ENCODE assay signal across 19 cellular contexts in the genomic region with DNA sequence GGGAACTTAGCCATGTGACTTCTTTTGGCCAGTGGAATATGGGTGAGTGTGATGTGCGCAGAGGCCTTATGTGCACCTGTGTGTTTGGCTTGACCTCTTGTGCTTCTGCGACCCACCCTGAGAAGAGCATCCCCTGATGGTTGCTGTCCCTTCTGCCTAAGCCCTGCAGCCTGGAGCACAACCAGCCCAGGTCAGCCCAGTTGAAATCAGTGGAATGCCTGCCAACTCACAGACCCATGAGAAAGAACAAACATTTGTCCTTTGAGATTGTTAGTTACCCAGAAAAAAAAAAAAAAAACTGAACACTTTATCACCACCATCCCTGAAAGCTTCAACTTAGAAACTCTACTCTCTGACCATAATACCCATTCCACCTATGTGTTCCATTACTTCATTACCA. TPM values are rescaled to one million over a fixed set of nuclear protein-coding genes. Genes with fewer than 3 reads are reported as not detected.
DNase-seq lines count a peak whose midpoint lies in the region; ATAC-seq, FAIRE-seq and TF ChIP-seq lines count a peak whose summit lies in the region.
"Had no signal": no experiment of that assay in that cellular context is flagged by ENCODE, and none has a peak within 500 bp of the region (broad histone marks: within the 10 kb centered on the region; RNA-seq: fewer than 3 reads in every experiment).

No MANE protein-coding gene starts in this region.

- no peak for ATAC-seq in foreskin keratinocyte

- no peak overlapping the region for H3K18ac ChIP-seq in mesenchymal stem cell (ENCODE audit: low read depth in 1 of 2, low read length in 2 of 2)

- H2BK12ac ChIP-seq in mesenchymal stem cell (ENCODE audit: low read length in 2 of 2) = no peak overlapping the region

- no peak overlapping the region for H2BK15ac ChIP-seq in mesenchymal stem cell (ENCODE audit: low read depth, poor library complexity, severe bottlenecking)

- H3K23ac ChIP-seq in mesenchymal stem cell (ENCODE audit: low read length in 2 of 2) = no peak overlapping the region

- peak; percentile 38 for FAIRE-seq in HTR-8/SVneo (lab: Jason Lieb, UNC)
- FAIRE-seq: A204.1, G401.6, GM12891, GM19239 had no signal

- H3K4me2 ChIP-seq in mesenchymal stem cell (ENCODE audit: low read length, poor library complexity, severe bottlenecking) = no peak overlapping the region

- no peak overlapping the region for H3K4ac ChIP-seq in mesenchymal stem cell (ENCODE audit: low read depth in 1 of 2, low read length in 2 of 2)

- no peaks in the 10 kb centered on the region for H3K27me3 ChIP-seq in mesenchymal stem cell (ENCODE audit: control insufficient read depth in 1 of 2, insufficient read depth in 1 of 2, low read length in 2 of 2)
- no peaks in the 10 kb centered on the region for H3K27me3 ChIP-seq in stomach
- H3K27me3 ChIP-seq in foreskin keratinocyte = peaks cover 3% of the 10 kb centered on the region
- H3K27me3 ChIP-seq: BE2C had no signal

- H3K79me1 ChIP-seq in mesenchymal stem cell (replicated peaks; ENCODE audit: low read length, poor library complexity, severe bottlenecking) = no peaks in the 10 kb centered on the region

- intact Hi-C loops in stomach (cut with DNase I; ENCODE audit: low total_unique reads) = no loop called here

- peak overlapping the region; percentile 76 for H3K27ac ChIP-seq in VCaP
- H3K27ac ChIP-seq in mesenchymal stem cell (ENCODE audit: low read length, poor library complexity, severe bottlenecking) = no peak overlapping the region
- peak overlapping the region in 1 of 5 donors; percentile 44 for H3K27ac ChIP-seq in stomach
- H3K27ac ChIP-seq in foreskin keratinocyte = no peak overlapping the region
- H3K27ac ChIP-seq: GM23248, HL-60 had no signal

- H4K91ac ChIP-seq in mesenchymal stem cell (ENCODE audit: low read length) = no peak overlapping the region

- DNase-seq in HTR-8/SVneo (ENCODE audit: insufficient read length, low spot score) (no peak), mesenchymal stem cell (no peak), stomach (peak; percentile 63), foreskin keratinocyte (no peak), NCI-H774 (lab: John Stamatoyannopoulos, UW) (no peak), NCI-H526 (lab: John Stamatoyannopoulos, UW) (no peak)
- DNase-seq: CD4-positive, CD25-positive, alpha-beta regulatory T cell; CD8-positive, alpha-beta memory T cell had no signal

- H3K4me3 ChIP-seq in mesenchymal stem cell (ENCODE audit: insufficient read depth in 1 of 2, low read depth in 1 of 2, low read length in 2 of 2) (no peak overlapping the region), stomach (no peak overlapping the region)
- H3K4me3 ChIP-seq: GM23248, HAP-1 had no signal

- H3K14ac ChIP-seq in mesenchymal stem cell (ENCODE audit: low read length in 2 of 2) = peak overlapping the region in 1 of 2 experiments; percentile 19

- no peak overlapping the region for H2BK120ac ChIP-seq in mesenchymal stem cell (ENCODE audit: low read depth, low read length)

- H3K36me3 ChIP-seq in mesenchymal stem cell (ENCODE audit: control insufficient read depth in 1 of 2, insufficient read depth in 2 of 2, low read depth in 1 of 2, low read length in 2 of 2) (peaks cover 0 to 96% of the 10 kb centered on the region in 2 experiments), stomach (no peaks in the 10 kb centered on the region)
- H3K36me3 ChIP-seq: BE2C, HAP-1 had no signal

- TF ChIP-seq POLR2A in stomach (IDR thresholded peaks at IDR 0.05) = no peak

- H2AFZ ChIP-seq in mesenchymal stem cell (ENCODE audit: low read depth, low read length) = no peak overlapping the region
- H2AFZ ChIP-seq: GM23248 had no signal

- peak overlapping the region; percentile 31 for H3K9ac ChIP-seq in mesenchymal stem cell (ENCODE audit: low read length)
- H3K9ac ChIP-seq: GM23248 had no signal

- no peak overlapping the region for H4K8ac ChIP-seq in mesenchymal stem cell (ENCODE audit: low read length)

- TF ChIP-seq CTCF in VCaP (conservative IDR thresholded peaks at IDR 0.05) (no peak), stomach (IDR thresholded peaks at IDR 0.05) (no peak), foreskin keratinocyte (conservative IDR thresholded peaks at IDR 0.05) (no peak)

- WGBS in mesenchymal stem cell = 92% methylated on average over 2 of the region's 2 CpGs
- 49 to 71% (median 59%) methylated on average over 2 of the region's 2 CpGs for WGBS in stomach, 5 donors

- H2AK5ac ChIP-seq in mesenchymal stem cell (ENCODE audit: low read length, severe bottlenecking) = no peak overlapping the region

- H3K9me3 ChIP-seq in mesenchymal stem cell (ENCODE audit: control insufficient read depth, low read length) (peaks cover 15% of the 10 kb centered on the region), stomach (peaks cover 0 to 12% (median 6%) of the 10 kb centered on the region in 4 donors)
- H3K9me3 ChIP-seq: BE2C, HAP-1 had no signal

- H3K4me1 ChIP-seq in mesenchymal stem cell (ENCODE audit: control insufficient read depth, insufficient read depth, low read depth, low read length) (peaks cover 1% of the 10 kb centered on the region), stomach (peaks cover 8 to 28% (median 19%) of the 10 kb centered on the region in 4 donors), foreskin keratinocyte (no peaks in the 10 kb centered on the region)
- H3K4me1 ChIP-seq: BE2C, HAP-1 had no signal

- TF ChIP-seq EP300 in stomach (IDR thresholded peaks at IDR 0.05) = no peak

- no peak overlapping the region for H2BK5ac ChIP-seq in mesenchymal stem cell (ENCODE audit: low read depth, low read length, poor library complexity, severe bottlenecking)

RNA-seq across cellular contexts. Expression of gene PAMR1, which starts 38.5 kb away (rescaled TPM):
- 79.7 TPM for polyA plus RNA-seq in mesenchymal stem cell (2013, experiment 1 of 2)
- 80.3 TPM for polyA plus RNA-seq in mesenchymal stem cell (2013, experiment 2 of 2)
- total RNA-seq in stomach (10 to 100 TPM in 1 of 5 donors, 1 to 10 TPM in 1, under 1 TPM in 2, not detected in 1; under 0.01 to 26.8 (median 2.0) TPM), foreskin keratinocyte (0.46 and 0.68 TPM in 2 replicates)
- polyA plus RNA-seq in stomach (1 to 10 TPM in 1 of 3 donors, under 1 TPM in 2; 0.40 to 4.9 (median 0.56) TPM), foreskin keratinocyte (0.37 and 0.62 TPM in 2 replicates)
- total RNA-seq: CD4-positive, CD25-positive, alpha-beta regulatory T cell; CD8-positive, alpha-beta memory T cell; HT1080 had no signal
- polyA plus RNA-seq: CD4-positive, CD25-positive, alpha-beta regulatory T cell; CD8-positive, alpha-beta memory T cell; IgD-negative memory B cell had no signal
